ENCODE assay signal across 7 cellular contexts in the genomic region with DNA sequence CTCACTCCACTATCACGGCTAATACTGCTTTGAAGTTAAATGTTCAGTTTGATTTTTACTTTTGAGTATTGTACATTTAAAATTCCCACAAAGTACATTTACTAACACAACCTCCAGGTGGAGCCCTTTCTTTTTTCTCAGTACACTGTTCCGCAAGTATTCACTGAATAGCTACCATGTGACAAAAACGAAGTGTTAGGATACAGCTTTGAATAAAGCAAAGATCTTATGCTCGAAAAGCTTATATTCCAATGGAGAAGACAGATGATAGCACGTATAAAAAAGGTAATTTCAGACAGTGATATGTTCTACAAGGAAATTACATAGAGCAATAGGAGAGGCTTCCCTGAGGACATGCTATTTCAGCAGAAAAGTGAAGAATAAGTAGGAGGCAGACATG.
DNase-seq lines count a peak whose midpoint lies in the region; ATAC-seq and TF ChIP-seq lines count a peak whose summit lies in the region.

No MANE protein-coding gene starts in this region.

- H3K36me3 ChIP-seq in HAP-1 (replicated peaks) = no peaks in the 10 kb centered on the region
- H3K36me3 ChIP-seq in parathyroid adenoma (ENCODE audit: control insufficient read depth, insufficient read depth, low read length) = no peaks in the 10 kb centered on the region

- peaks cover 7% of the 10 kb centered on the region for H3K4me1 Mint-ChIP-seq in T-helper 17 cell

- H3K36me3 Mint-ChIP-seq in T-helper 17 cell (ENCODE audit: low read depth) = peaks cover 3% of the 10 kb centered on the region

- no peaks in the 10 kb centered on the region for H3K79me2 ChIP-seq in parathyroid adenoma

- H3K4me2 ChIP-seq in parathyroid adenoma (ENCODE audit: low read length) = peak overlapping the region; percentile 47

- no peaks in the 10 kb centered on the region; the same call in 1 of the 2 replicates for H3K9me3 ChIP-seq in HAP-1
- no peaks in the 10 kb centered on the region for H3K9me3 ChIP-seq in T-helper 17 cell (ENCODE audit: control insufficient read depth, low read length, poor library complexity, severe bottlenecking)
- no peaks in the 10 kb centered on the region for H3K9me3 ChIP-seq in parathyroid adenoma (ENCODE audit: control insufficient read depth, low read length)

- H3K27me3 Mint-ChIP-seq in T-helper 17 cell = peaks cover 20% of the 10 kb centered on the region

- no peak overlapping the region for H3K4me3 ChIP-seq in HAP-1
- no peak overlapping the region for H3K4me3 ChIP-seq in parathyroid adenoma (ENCODE audit: low read depth, low read length)

- H3K4me3 Mint-ChIP-seq in T-helper 17 cell = peak overlapping the region; percentile 51

- in situ Hi-C loops in HAP-1 (cut with MboI; ENCODE audit: low sequenced_read_pairs) = loop anchor here (5.0 to 25.0 kb wide), 2 partner anchors 298 to 532 kb away; no protein-coding TSS in a partner anchor

- no peak overlapping the region for H3K9ac ChIP-seq in parathyroid adenoma

- H3K27ac Mint-ChIP-seq in T-helper 17 cell = no peak overlapping the region

- ATAC-seq in T-helper 17 cell (peak; percentile 73), foreskin keratinocyte (peak; percentile 64)

- H3K4me1 ChIP-seq in HAP-1 (peaks cover 2% of the 10 kb centered on the region; the same call in 1 of the 2 replicates), foreskin keratinocyte (no peaks in the 10 kb centered on the region), parathyroid adenoma (no peaks in the 10 kb centered on the region)

- H2AFZ ChIP-seq in parathyroid adenoma = no peak overlapping the region

- H3K27me3 ChIP-seq in HAP-1 (ENCODE audit: low read depth) = 0 out of 2 replicates have a peak, but pooled peaks cover 3% of the 10 kb centered on the region
- H3K27me3 ChIP-seq in foreskin keratinocyte = no peaks in the 10 kb centered on the region
- no peaks in the 10 kb centered on the region for H3K27me3 ChIP-seq in parathyroid adenoma (ENCODE audit: control insufficient read depth, insufficient read depth, low read length)

- peak; percentile 85 for TF ChIP-seq CTCF in foreskin keratinocyte (conservative IDR thresholded peaks at IDR 0.05)
- TF ChIP-seq CTCF in parathyroid adenoma (IDR thresholded peaks at IDR 0.05) = peak; percentile 58

- DNase-seq in GDM1 (lab: John Stamatoyannopoulos, UW) (peak; percentile 33), HAP-1 (ENCODE audit: low spot score in 2 of 2) (peak; percentile 28 to 74), NCI-H146 (lab: John Stamatoyannopoulos, UW) (peak; percentile 1), T-helper 17 cell (no peak), foreskin keratinocyte (peak in 1 of 2 donors; percentile 23), cortex of kidney (lab: John Stamatoyannopoulos, UW) (no peak)

- H3K27ac ChIP-seq in foreskin keratinocyte (no peak overlapping the region), parathyroid adenoma (no peak overlapping the region)

Comparison
In these comparisons a context has a peak if more than half of its experiments do, and no peak if none do; other contexts are left out.
1. DNase-seq: peak in GDM1 (single experiment), HAP-1 (2 of 2) and NCI-H146 (single experiment); none in T-helper 17 cell (0 of 3) and cortex of kidney (single experiment).